18 cellular contexts compared by ENCODE assay signal in the genomic region with DNA sequence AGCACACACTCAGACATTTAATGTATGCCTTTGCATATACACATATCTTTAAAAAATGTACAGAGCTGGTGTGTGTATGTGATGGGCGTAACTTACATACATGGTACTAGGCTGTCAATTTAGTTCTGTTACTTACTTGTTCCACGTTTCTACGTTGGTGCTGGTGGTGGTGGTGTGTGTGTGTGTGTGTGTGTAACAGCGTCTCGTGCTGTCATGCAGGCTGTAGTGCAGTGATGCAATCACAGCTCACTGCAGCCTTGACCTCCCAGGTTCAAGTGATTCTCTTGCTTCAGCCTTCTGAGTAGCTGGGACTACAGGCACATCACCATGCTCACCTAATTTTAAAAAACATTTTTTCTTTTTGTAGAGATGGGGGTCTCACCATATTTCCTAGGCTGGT.
A peak's percentile ranks its signal among the peaks of the same experiment; 100 is the strongest.
DNase-seq lines count a peak whose midpoint lies in the region; ATAC-seq and TF ChIP-seq lines count a peak whose summit lies in the region.
"Had no signal": no experiment of that assay in that cellular context is flagged by ENCODE, and none has a peak within 500 bp of the region (broad histone marks: within the 10 kb centered on the region; RNA-seq: fewer than 3 reads in every experiment).

No MANE protein-coding gene starts in this region.

- no peaks in the 10 kb centered on the region for H3K36me3 ChIP-seq in IMR-90 (ENCODE audit: control insufficient read depth, insufficient read depth, low read length)
- H3K36me3 ChIP-seq in GM23338 (ENCODE audit: insufficient read depth): no peaks in the 10 kb centered on the region
- H3K36me3 ChIP-seq: BLaER1 treated with 17β-estradiol and CSF1 and Interleukin-3, amounts not matched to agents 10 nM and 100 nM had no signal

- H3K9me2 ChIP-seq in GM23338 (ENCODE audit: insufficient read depth): no peaks in the 10 kb centered on the region

- TF ChIP-seq RAD21 in IMR-90 (IDR thresholded peaks at IDR 0.05; ENCODE audit: low read length): no peak

- H3K4ac ChIP-seq in IMR-90 (ENCODE audit: low read depth, low read length): no peak overlapping the region

- H3K4me1 Mint-ChIP-seq in WTC11 (peaks cover 5% of the 10 kb centered on the region; the same call in 1 of the 2 replicates), GM23338 (peaks cover 9% of the 10 kb centered on the region; the same call in 2 of the 3 replicates)
- H3K4me1 Mint-ChIP-seq in activated T-cell treated with anti-CD3 and anti-CD28 coated beads, Interleukin-2, amount 50 U/mL, for 72 hours (ENCODE audit: low read depth): peaks cover 6% of the 10 kb centered on the region

- TF ChIP-seq POLR2A in IMR-90 (IDR thresholded peaks at IDR 0.05; ENCODE audit: low read depth, low read length): no peak

- ATAC-seq in IMR-90 (ENCODE audit: low read depth) (no peak), WTC11 (no peak), GM23338 (no peak)
- no peak for ATAC-seq in activated T-cell treated with anti-CD3 and anti-CD28 coated beads, Interleukin-2, amount 50 U/mL, for 72 hours (replicated peaks in 1 of 2)
- ATAC-seq: HCT116, PC-3 had no signal

- H3K9me3 ChIP-seq in IMR-90 (ENCODE audit: control insufficient read depth, insufficient read depth, low read length): no peaks in the 10 kb centered on the region
- H3K9me3 ChIP-seq: Caco-2 had no signal

- no peaks in the 10 kb centered on the region for H3K9me1 ChIP-seq in IMR-90 (ENCODE audit: insufficient read depth, low read length)

- H3K14ac ChIP-seq in IMR-90 (replicated peaks; ENCODE audit: low read depth, low read length): no peak overlapping the region

- H2BK15ac ChIP-seq in IMR-90 (ENCODE audit: low read depth, low read length): no peak overlapping the region

- BruUV-seq in IMR-90 (replicated peaks; lab: Mats Ljungman, UMichigan): no TSS peak

- H2BK120ac ChIP-seq in IMR-90 (ENCODE audit: low read depth, low read length): no peak overlapping the region

- H3K23ac ChIP-seq in IMR-90 (ENCODE audit: low read depth, low read length): no peak overlapping the region

- H3K27ac ChIP-seq in IMR-90 (ENCODE audit: insufficient read depth, low read length): no peak overlapping the region
- no peak overlapping the region for H3K27ac ChIP-seq in GM23338 (ENCODE audit: low read depth)
- H3K27ac ChIP-seq: BLaER1 treated with 17β-estradiol and CSF1 and Interleukin-3, amounts not matched to agents 10 nM and 100 nM had no signal

- H3K27me3 ChIP-seq in IMR-90 (ENCODE audit: control insufficient read depth, insufficient read depth, low read length) (peaks cover 26% of the 10 kb centered on the region), GM23338 (ENCODE audit: insufficient read depth) (peaks cover 38% of the 10 kb centered on the region)

- intact Hi-C loops in IMR-90 (cut with micrococcal nuclease): no loop called here
- intact Hi-C loops in posterior vena cava (cut with DNase I): no loop called here

- no peak overlapping the region for H3K56ac ChIP-seq in IMR-90 (ENCODE audit: extremely low read depth, insufficient read depth, low read length)

- no peaks in the 10 kb centered on the region for H3K9me3 Mint-ChIP-seq in WTC11
- no peaks in the 10 kb centered on the region for H3K9me3 Mint-ChIP-seq in GM23338
- no peaks in the 10 kb centered on the region for H3K9me3 Mint-ChIP-seq in activated T-cell treated with anti-CD3 and anti-CD28 coated beads, Interleukin-2, amount 50 U/mL, for 72 hours

- no CpG with 5 or more reads among the region's 5 CpGs for WGBS in IMR-90 (ENCODE audit: extremely low coverage in 2 of 2, insufficient read length in 1 of 2), 2 experiments

- no peak overlapping the region for H2BK20ac ChIP-seq in IMR-90 (ENCODE audit: low read depth, low read length)

- no peak overlapping the region for H3K4me3 ChIP-seq in IMR-90 (ENCODE audit: insufficient read depth, low read depth, low read length)
- H3K4me3 ChIP-seq in fibroblast of mammary gland (ENCODE audit: control insufficient read depth, low read depth, low read length): no peak overlapping the region
- H3K4me3 ChIP-seq in GM23338: no peak overlapping the region
- H3K4me3 ChIP-seq: BLaER1 treated with 17β-estradiol and CSF1 and Interleukin-3, amounts not matched to agents 10 nM and 100 nM had no signal

- H4K91ac ChIP-seq in IMR-90 (ENCODE audit: insufficient read depth, low read depth, low read length): no peak overlapping the region

- DNase-seq in IMR-90 (peak; percentile 16), WTC11 (ENCODE audit: low spot score) (no peak), fibroblast of mammary gland (ENCODE audit: low read depth) (peak; percentile 22), posterior vena cava (ENCODE audit: low spot score) (peak; percentile 17), NCI-H69 (lab: John Stamatoyannopoulos, UW) (no peak), GM23338 (ENCODE audit: low spot score) (no peak)
- DNase-seq in activated T-cell treated with anti-CD3 and anti-CD28 coated beads, Interleukin-2, amount 50 U/mL, for 72 hours: no peak
- DNase-seq: Caco-2; CD4-positive, alpha-beta memory T cell; DMS153; NCI-H2081; NCI-H2171; NCI-H446; NCI-H526; PC-3; SHP77 had no signal

- CTCF ChIA-PET in IMR-90 (lab: Yijun Ruan, JAX) (interaction anchor here (0.7 kb wide), 1 partner anchor 18 kb away, joined by 3 read pairs; no protein-coding TSS in a partner anchor), WTC11 (lab: Charles Lee) (interaction anchor here (0.6 kb wide), 1 partner anchor 123 kb away, joined by 4 read pairs; no protein-coding TSS in a partner anchor)

- H3K36me3 Mint-ChIP-seq in WTC11 (no peaks in the 10 kb centered on the region), GM23338 (ENCODE audit: low read depth) (no peaks in the 10 kb centered on the region)
- no peaks in the 10 kb centered on the region for H3K36me3 Mint-ChIP-seq in activated T-cell treated with anti-CD3 and anti-CD28 coated beads, Interleukin-2, amount 50 U/mL, for 72 hours (ENCODE audit: insufficient read depth in 2 of 2)
- H3K36me3 Mint-ChIP-seq: CD4-positive, alpha-beta memory T cell had no signal

- in situ Hi-C loops in IMR-90 (cut with MboI; ENCODE audit: low sequenced_read_pairs): no loop called here

- H3K4me2 ChIP-seq in IMR-90 (ENCODE audit: low read depth, low read length) (no peak overlapping the region), GM23338 (no peak overlapping the region)
- H3K4me2 ChIP-seq: BLaER1 treated with 17β-estradiol and CSF1 and Interleukin-3, amounts not matched to agents 10 nM and 100 nM had no signal

- no peak overlapping the region for H3K9ac ChIP-seq in IMR-90 (ENCODE audit: low read depth, low read length)
- H3K9ac ChIP-seq: BLaER1 treated with 17β-estradiol and CSF1 and Interleukin-3, amounts not matched to agents 10 nM and 100 nM had no signal

- H3K27me3 Mint-ChIP-seq in WTC11 (ENCODE audit: low read depth) (peaks cover 58% of the 10 kb centered on the region), GM23338 (ENCODE audit: insufficient read depth, low read depth, poor library complexity) (peaks cover 20% of the 10 kb centered on the region)
- peaks cover 36% of the 10 kb centered on the region for H3K27me3 Mint-ChIP-seq in activated T-cell treated with anti-CD3 and anti-CD28 coated beads, Interleukin-2, amount 50 U/mL, for 72 hours (ENCODE audit: low read depth)

- H2AFZ ChIP-seq in IMR-90 (replicated peaks; ENCODE audit: low read length, poor library complexity): no peak overlapping the region
- no peak overlapping the region for H2AFZ ChIP-seq in GM23338

- POLR2A ChIA-PET in IMR-90 (lab: Charles Lee; ENCODE audit: unreplicated experiment) (no interaction called here), WTC11 (lab: Charles Lee) (no interaction called here)

- no peak overlapping the region for H4K5ac ChIP-seq in IMR-90 (ENCODE audit: low read depth, low read length)

- no peaks in the 10 kb centered on the region for H3K79me1 ChIP-seq in IMR-90 (ENCODE audit: low read depth in 1 of 2, low read length in 2 of 2)

- no peaks in the 10 kb centered on the region for H3K79me2 ChIP-seq in GM23338 (replicated peaks; ENCODE audit: insufficient read depth)

- H4K8ac ChIP-seq in IMR-90 (ENCODE audit: low read depth in 2 of 2, low read length in 2 of 2): no peak overlapping the region

- H3K18ac ChIP-seq in IMR-90 (ENCODE audit: low read depth, low read length): no peak overlapping the region

- no peak overlapping the region for H2AK9ac ChIP-seq in IMR-90 (replicated peaks; ENCODE audit: low read depth, low read length, poor library complexity)

- H3K4me1 ChIP-seq in IMR-90 (ENCODE audit: control insufficient read depth, insufficient read depth, low read length): peaks cover 2% of the 10 kb centered on the region; the same call in 1 of the 2 replicates
- no peaks in the 10 kb centered on the region; the same call in 1 of the 2 replicates for H3K4me1 ChIP-seq in GM23338 (ENCODE audit: insufficient read depth)
- H3K4me1 ChIP-seq: Caco-2 had no signal

- no peak overlapping the region for H2AK5ac ChIP-seq in IMR-90 (ENCODE audit: low read depth, low read length)

- dilution Hi-C loops in IMR-90 (cut with HindIII; ENCODE audit: low sequenced_read_pairs, unreplicated experiment): no loop called here

- H4K20me1 ChIP-seq in IMR-90 (ENCODE audit: insufficient read depth, low read length) (no peaks in the 10 kb centered on the region), GM23338 (replicated peaks; ENCODE audit: insufficient read depth) (no peaks in the 10 kb centered on the region)
- H4K20me1 ChIP-seq: BLaER1 treated with 17β-estradiol and CSF1 and Interleukin-3, amounts not matched to agents 10 nM and 100 nM had no signal

- H3K27ac Mint-ChIP-seq in WTC11 (no peak overlapping the region), GM23338 (no peak overlapping the region)
- no peak overlapping the region for H3K27ac Mint-ChIP-seq in activated T-cell treated with anti-CD3 and anti-CD28 coated beads, Interleukin-2, amount 50 U/mL, for 72 hours

- H2BK5ac ChIP-seq in IMR-90 (ENCODE audit: low read depth, low read length, poor library complexity, severe bottlenecking): no peak overlapping the region

- no peak overlapping the region for H3K4me3 Mint-ChIP-seq in WTC11
- no peak overlapping the region for H3K4me3 Mint-ChIP-seq in GM23338
- no peak overlapping the region for H3K4me3 Mint-ChIP-seq in activated T-cell treated with anti-CD3 and anti-CD28 coated beads, Interleukin-2, amount 50 U/mL, for 72 hours
- H3K4me3 Mint-ChIP-seq: CD4-positive, alpha-beta memory T cell had no signal

- TF ChIP-seq CTCF in IMR-90 (conservative IDR thresholded peaks at IDR 0.05; ENCODE audit: low read depth, low read length) (no peak), WTC11 (IDR thresholded peaks at IDR 0.05) (no peak), fibroblast of mammary gland (conservative IDR thresholded peaks at IDR 0.05; ENCODE audit: control insufficient read depth, insufficient read depth, low read depth, low read length) (no peak), GM23338 (conservative IDR thresholded peaks at IDR 0.05; ENCODE audit: low read depth in 2 of 2) (no peak)

- peaks cover 7% of the 10 kb centered on the region; the same call in 1 of the 2 replicates for H3F3A ChIP-seq in GM23338 (replicated peaks; ENCODE audit: low read depth)

TF ChIP-seq in IMR-90, 13 proteins besides CTCF, POLR2A, EP300 and RAD21 (continues in another document):
- TF ChIP-seq MXI1 (IDR thresholded peaks at IDR 0.05; ENCODE audit: borderline replicate concordance, low read depth, low read length): no peak

TF ChIP-seq in WTC11, 78 proteins besides CTCF, POLR2A, EP300 and RAD21 (continues in another document):
- TF ChIP-seq GABPB1 (CRISPR knock-in tag; IDR thresholded peaks at IDR 0.05): peak; percentile 36; the same call in 1 of the 2 replicates

TF ChIP-seq in GM23338, 12 proteins besides CTCF, POLR2A, EP300 and RAD21 (continues in another document):
- no peak for TF ChIP-seq EZH2phosphoT487 (IDR thresholded peaks at IDR 0.05; ENCODE audit: unreplicated experiment)

Comparison
In these comparisons a context has a peak if more than half of its experiments do, and no peak if none do; other contexts are left out.
1. DNase-seq: peak in IMR-90 (single experiment), fibroblast of mammary gland (single experiment) and posterior vena cava (single experiment); none in WTC11 (single experiment), NCI-H69 (single experiment), GM23338 (single experiment) and activated T-cell treated with anti-CD3 and anti-CD28 coated beads, Interleukin-2, amount 50 U/mL, for 72 hours (0 of 2).